Comparison of ENCODE assay signal across 12 cellular contexts in genomic region chr15:50390549-50391264, GRCh38. TPM values are rescaled to one million over a fixed set of nuclear protein-coding genes. Genes with fewer than 3 reads are reported as not detected.
A peak's percentile ranks its signal among the peaks of the same experiment; 100 is the strongest.
DNase-seq lines count a peak whose midpoint lies in the region; ATAC-seq and TF ChIP-seq lines count a peak whose summit lies in the region.
"Had no signal": no experiment of that assay in that cellular context is flagged by ENCODE, and none has a peak within 500 bp of the region (broad histone marks: within the 10 kb centered on the region; RNA-seq: fewer than 3 reads in every experiment).

No MANE protein-coding gene starts in this region.

- H3K9ac ChIP-seq in mesenchymal stem cell (ENCODE audit: low read length), result peak overlapping the region; percentile 6

- H3K9me3 Mint-ChIP-seq in CD8-positive, alpha-beta memory T cell, result no peaks in the 10 kb centered on the region
- no peaks in the 10 kb centered on the region for H3K9me3 Mint-ChIP-seq in HFFc6

- H3K36me3 Mint-ChIP-seq in CD8-positive, alpha-beta memory T cell, result no peaks in the 10 kb centered on the region
- no peaks in the 10 kb centered on the region for H3K36me3 Mint-ChIP-seq in HFFc6 (ENCODE audit: low read depth)

- H3K4me3 ChIP-seq in mesenchymal stem cell (ENCODE audit: insufficient read depth in 1 of 2, low read depth in 1 of 2, low read length in 2 of 2), result no peak overlapping the region
- H3K4me3 ChIP-seq in CD8-positive, alpha-beta memory T cell (ENCODE audit: low read length), result no peak overlapping the region
- H3K4me3 ChIP-seq: left ventricle myocardium inferior had no signal

- POLR2A ChIA-PET in CD8-positive, alpha-beta memory T cell (lab: Charles Lee), result no interaction called here

- no peaks in the 10 kb centered on the region for H3K79me1 ChIP-seq in mesenchymal stem cell (replicated peaks; ENCODE audit: low read length, poor library complexity, severe bottlenecking)

- no peaks in the 10 kb centered on the region for H3K27me3 Mint-ChIP-seq in CD8-positive, alpha-beta memory T cell
- no peaks in the 10 kb centered on the region; the same call in 1 of the 2 replicates for H3K27me3 Mint-ChIP-seq in HFFc6 (ENCODE audit: insufficient read depth)

- H3K4me1 ChIP-seq in mesenchymal stem cell (ENCODE audit: control insufficient read depth, insufficient read depth, low read depth, low read length), result no peaks in the 10 kb centered on the region
- no peaks in the 10 kb centered on the region for H3K4me1 ChIP-seq in CD8-positive, alpha-beta memory T cell (ENCODE audit: insufficient read depth, low read length)
- H3K4me1 ChIP-seq: left ventricle myocardium inferior had no signal

- no peaks in the 10 kb centered on the region for H3K36me3 ChIP-seq in mesenchymal stem cell (ENCODE audit: control insufficient read depth in 1 of 2, insufficient read depth in 2 of 2, low read depth in 1 of 2, low read length in 2 of 2)
- no peaks in the 10 kb centered on the region for H3K36me3 ChIP-seq in CD8-positive, alpha-beta memory T cell (ENCODE audit: insufficient read depth, low read length)
- H3K36me3 ChIP-seq: left ventricle myocardium inferior had no signal

- H3K27ac Mint-ChIP-seq in CD8-positive, alpha-beta memory T cell, result peak overlapping the region in 1 of 8 donors; percentile 10
- H3K27ac Mint-ChIP-seq in HFFc6, result no peak overlapping the region

- no peak overlapping the region for H2BK120ac ChIP-seq in mesenchymal stem cell (ENCODE audit: low read depth, low read length)

- no peak overlapping the region for H2AK5ac ChIP-seq in mesenchymal stem cell (ENCODE audit: low read length, severe bottlenecking)

- WGBS in mesenchymal stem cell, result 74% methylated on average over 3 of the region's 4 CpGs

- no peak overlapping the region for H3K14ac ChIP-seq in mesenchymal stem cell (ENCODE audit: low read length in 2 of 2)

- H2AFZ ChIP-seq in mesenchymal stem cell (ENCODE audit: low read depth, low read length), result no peak overlapping the region

- no peak overlapping the region for H3K4me2 ChIP-seq in mesenchymal stem cell (ENCODE audit: low read length, poor library complexity, severe bottlenecking)

- H3K4me1 Mint-ChIP-seq in CD8-positive, alpha-beta memory T cell, result no peaks in the 10 kb centered on the region
- peaks cover 15% of the 10 kb centered on the region for H3K4me1 Mint-ChIP-seq in HFFc6 (ENCODE audit: low read depth)

- H4K8ac ChIP-seq in mesenchymal stem cell (ENCODE audit: low read length), result no peak overlapping the region

- no peak overlapping the region for H4K91ac ChIP-seq in mesenchymal stem cell (ENCODE audit: low read length)

- H2BK12ac ChIP-seq in mesenchymal stem cell (ENCODE audit: low read length in 2 of 2), result no peak overlapping the region

- no peak overlapping the region for H3K18ac ChIP-seq in mesenchymal stem cell (ENCODE audit: low read depth in 1 of 2, low read length in 2 of 2)

- DNase-seq in NOMO-1 treated with DMSO at 0.1 percent for 48 hours (lab: John Stamatoyannopoulos, UW; ENCODE audit: unreplicated experiment) (peak; percentile 84), mesenchymal stem cell (no peak), HFFc6 (no peak)
- no peak for DNase-seq in CD8-positive, alpha-beta memory T cell
- DNase-seq in stimulated activated naive CD4-positive, alpha-beta T cell treated with Interleukin-2 at 50 U/mL for 16 hours (lab: John Stamatoyannopoulos, UW), result no peak
- DNase-seq in activated effector memory CD4-positive, alpha-beta T cell treated with anti-CD3 and anti-CD28 coated beads, Interleukin-2, amount 50 U/mL, for 16 hours, result no peak
- DNase-seq: GF-D8; left ventricle myocardium inferior; stimulated activated CD4-positive, alpha-beta T cell treated with anti-CD3 and anti-CD28 coated beads, Interleukin-4, amount 100 ng/mL, for 4 hours had no signal

- no peak overlapping the region for H2BK15ac ChIP-seq in mesenchymal stem cell (ENCODE audit: low read depth, poor library complexity, severe bottlenecking)

- ATAC-seq in GM18868 (IDR thresholded peaks at IDR 0.05; ENCODE audit: unreplicated experiment), result peak; percentile 92
- peak; percentile 91 for ATAC-seq in HG02870 (IDR thresholded peaks at IDR 0.05; ENCODE audit: unreplicated experiment)
- ATAC-seq: Panc1 had no signal

- H3K23ac ChIP-seq in mesenchymal stem cell (ENCODE audit: low read length in 2 of 2), result no peak overlapping the region

- H3K4ac ChIP-seq in mesenchymal stem cell (ENCODE audit: low read depth in 1 of 2, low read length in 2 of 2), result no peak overlapping the region

- H2BK5ac ChIP-seq in mesenchymal stem cell (ENCODE audit: low read depth, low read length, poor library complexity, severe bottlenecking), result no peak overlapping the region

- H3K27me3 ChIP-seq in mesenchymal stem cell (ENCODE audit: control insufficient read depth in 1 of 2, insufficient read depth in 1 of 2, low read length in 2 of 2), result no peaks in the 10 kb centered on the region
- H3K27me3 ChIP-seq in CD8-positive, alpha-beta memory T cell (ENCODE audit: insufficient read depth, low read length, poor library complexity, severe bottlenecking), result no peaks in the 10 kb centered on the region

- no peak overlapping the region for H3K27ac ChIP-seq in mesenchymal stem cell (ENCODE audit: low read length, poor library complexity, severe bottlenecking)
- no peak overlapping the region for H3K27ac ChIP-seq in CD8-positive, alpha-beta memory T cell (ENCODE audit: low read depth, low read length)
- H3K27ac ChIP-seq: left ventricle myocardium inferior had no signal

- CTCF ChIA-PET in CD8-positive, alpha-beta memory T cell (lab: Charles Lee), result no interaction called here

- H3K9me3 ChIP-seq in mesenchymal stem cell (ENCODE audit: control insufficient read depth, low read length), result no peaks in the 10 kb centered on the region
- no peaks in the 10 kb centered on the region for H3K9me3 ChIP-seq in CD8-positive, alpha-beta memory T cell (ENCODE audit: low read length)
- H3K9me3 ChIP-seq: left ventricle myocardium inferior had no signal

- no peak overlapping the region for H3K4me3 Mint-ChIP-seq in CD8-positive, alpha-beta memory T cell
- no peak overlapping the region for H3K4me3 Mint-ChIP-seq in HFFc6

- TF ChIP-seq CTCF in HFFc6 (IDR thresholded peaks at IDR 0.05), result no peak

RNA-seq across cellular contexts. Expression of gene USP8, which starts 33.5 kb away (rescaled TPM):
- polyA plus RNA-seq in mesenchymal stem cell (2013, experiment 1 of 2), result 40.9 TPM
- 42.1 TPM for polyA plus RNA-seq in mesenchymal stem cell (2013, experiment 2 of 2)
- total RNA-seq in CD8-positive, alpha-beta memory T cell, result 10 to 100 TPM; 54.0 to 59.8 TPM
- 64.1 TPM for polyA plus RNA-seq in CD8-positive, alpha-beta memory T cell
- total RNA-seq in HFFc6 (2021; fragmentation: NEBNext Ultra II Directional; extraction: Animal tissue kit (Norgen Biotek cat#: 25700)), result 10 to 100 TPM; 46.0 to 65.2 (median 53.0) TPM

RNA-seq across cellular contexts. Expression of gene GABPB1, which starts 35.7 kb away (rescaled TPM):
- polyA plus RNA-seq in mesenchymal stem cell (2013, experiment 1 of 2), result 13.3 TPM
- polyA plus RNA-seq in mesenchymal stem cell (2013, experiment 2 of 2), result 13.4 TPM
- 10 to 100 TPM; 45.7 to 46.5 TPM for total RNA-seq in CD8-positive, alpha-beta memory T cell
- 22.5 TPM for polyA plus RNA-seq in CD8-positive, alpha-beta memory T cell
- total RNA-seq in HFFc6 (2021; fragmentation: NEBNext Ultra II Directional; extraction: Animal tissue kit (Norgen Biotek cat#: 25700)), result 10 to 100 TPM; 20.8 to 28.4 (median 25.3) TPM
